In genomic region chr5:163861670-163862069, GRCh38 we compare ENCODE assay signal across 25 cellular contexts.
DNase-seq lines count a peak whose midpoint lies in the region; ATAC-seq and TF ChIP-seq lines count a peak whose summit lies in the region.
"Had no signal": no experiment of that assay in that cellular context is flagged by ENCODE, and none has a peak within 500 bp of the region (broad histone marks: within the 10 kb centered on the region; RNA-seq: fewer than 3 reads in every experiment).

No MANE protein-coding gene starts in this region.

- no peaks in the 10 kb centered on the region for H3K36me3 ChIP-seq in mucosa of descending colon (ENCODE audit: low read depth)
- H3K36me3 ChIP-seq: BLaER1, SJSA1 had no signal

- H3K4me3 ChIP-seq in fibroblast of mammary gland (ENCODE audit: control insufficient read depth, low read depth, low read length) (no peak overlapping the region), mucosa of descending colon (no peak overlapping the region)
- H3K4me3 ChIP-seq: BLaER1, SJSA1 had no signal

- H3K9me3 ChIP-seq in mucosa of descending colon = no peaks in the 10 kb centered on the region

- DNase-seq in ELR (ENCODE audit: low read depth) (peak; percentile 72), RPMI7951 (ENCODE audit: low read depth) (peak; percentile 34), fibroblast of mammary gland (ENCODE audit: low read depth) (peak; percentile 27), lung microvascular endothelial cell (ENCODE audit: low read depth in 2 of 2) (peak; percentile 76 to 98), mucosa of descending colon (no peak), NCI-H1092 treated with DMSO at 0.1 percent for 48 hours (lab: John Stamatoyannopoulos, UW) (no peak)
- DNase-seq: ACHN; CD4-positive, alpha-beta T cell; COR-L47; DMS 273 treated with DMSO at 0.1 percent for 48 hours; DMS79 treated with DMSO at 0.1 percent for 48 hours; KG1; MV-4-11; NCI-H1694; NCI-H2081; NCI-H2171; NCI-H345; NCI-H524; NCI-H82 had no signal

- no peaks in the 10 kb centered on the region for H3K4me1 ChIP-seq in mucosa of descending colon (ENCODE audit: low read depth)
- H3K4me1 ChIP-seq: BLaER1, SJSA1 had no signal

- TF ChIP-seq CTCF in fibroblast of mammary gland (conservative IDR thresholded peaks at IDR 0.05; ENCODE audit: control insufficient read depth, insufficient read depth, low read depth, low read length) = no peak
- TF ChIP-seq CTCF in mucosa of descending colon (IDR thresholded peaks at IDR 0.05) = no peak

- intact Hi-C loops in mucosa of descending colon (cut with DNase I, micrococcal nuclease) = no loop called here

- no peak for ATAC-seq in mucosa of descending colon
- ATAC-seq in HG02678 (IDR thresholded peaks at IDR 0.05; ENCODE audit: unreplicated experiment) = no peak
- no peak for ATAC-seq in GM18520 (IDR thresholded peaks at IDR 0.05; ENCODE audit: unreplicated experiment)
- ATAC-seq: Panc1, Right ventricle myocardium inferior had no signal

Comparison
In these comparisons a context has a peak if more than half of its experiments do, and no peak if none do; other contexts are left out.
1. DNase-seq: peak in ELR (single experiment), RPMI7951 (single experiment), fibroblast of mammary gland (single experiment) and lung microvascular endothelial cell (2 of 2); none in mucosa of descending colon (0 of 3) and NCI-H1092 treated with DMSO at 0.1 percent for 48 hours (single experiment).